20 cellular contexts compared by ENCODE assay signal in genomic region chr15:44011238-44011873, GRCh38.
DNase-seq lines count a peak whose midpoint lies in the region; ATAC-seq, FAIRE-seq and TF ChIP-seq lines count a peak whose summit lies in the region.
"Had no signal": no experiment of that assay in that cellular context is flagged by ENCODE, and none has a peak within 500 bp of the region (broad histone marks: within the 10 kb centered on the region; RNA-seq: fewer than 3 reads in every experiment).

No MANE protein-coding gene starts in this region.

- no peak overlapping the region for H3K4me3 ChIP-seq in A673 (ENCODE audit: low read depth, low read length, poor library complexity, severe bottlenecking)
- no peak overlapping the region for H3K4me3 ChIP-seq in lower leg skin (ENCODE audit: low read depth, poor library complexity, severe bottlenecking)
- H3K4me3 ChIP-seq: GM23248, K562 had no signal

- DNase-seq in A673 (ENCODE audit: low spot score) (peak; percentile 22), H54 (ENCODE audit: insufficient read length, low spot score) (no peak), NCI-H69 (lab: John Stamatoyannopoulos, UW) (peak; percentile 84), myocyte (ENCODE audit: low read depth) (peak; percentile 71), RPMI8226 (no peak), lower leg skin (ENCODE audit: low spot score in 2 of 2) (no peak)
- DNase-seq: BE2C; CD4-positive, alpha-beta memory T cell; COR-L47; DMS53; GF-D8; GM23248; H9 had no signal

- H3K27me3 ChIP-seq in A673 (replicated peaks; ENCODE audit: insufficient read depth, low read depth, low read length, poor library complexity), result no peaks in the 10 kb centered on the region
- H3K27me3 ChIP-seq: BE2C had no signal

- FAIRE-seq in H54 (lab: Jason Lieb, UNC), result peak; percentile 20
- FAIRE-seq: A204.1, D721Med, K562 had no signal

- ATAC-seq in HG03565 (IDR thresholded peaks at IDR 0.05; ENCODE audit: unreplicated experiment), result no peak
- no peak for ATAC-seq in activated CD4-positive, CD25-positive, alpha-beta regulatory T cell treated with anti-CD3 and anti-CD28 coated beads, Interleukin-2, amount 50 U/mL, for 24 hours
- ATAC-seq: K562 had no signal

- H3K9me3 ChIP-seq in A673 (ENCODE audit: low read depth, low read length, poor library complexity, severe bottlenecking), result no peaks in the 10 kb centered on the region
- H3K9me3 ChIP-seq: BE2C had no signal

- POLR2A ChIA-PET in A673 (lab: Charles Lee; ENCODE audit: low non-redundant PET), result no interaction called here

- CTCF ChIA-PET in A673 (lab: Charles Lee), result no interaction called here

- H3K27ac ChIP-seq in A673 (ENCODE audit: low read depth, low read length, poor library complexity, severe bottlenecking), result no peak overlapping the region
- H3K27ac ChIP-seq: C4-2B, GM23248, HL-60 had no signal

- WGBS in lower leg skin, 2 donors, result 77 to 82% methylated on average over 5 of the region's 5 CpGs

- no peaks in the 10 kb centered on the region for H3K36me3 ChIP-seq in A673 (ENCODE audit: insufficient read depth, low read length, poor library complexity, severe bottlenecking)
- H3K36me3 ChIP-seq: BE2C had no signal

- TF ChIP-seq CTCF in A673 (conservative IDR thresholded peaks at IDR 0.05; ENCODE audit: low read depth, low read length) (no peak), lower leg skin (IDR thresholded peaks at IDR 0.05) (no peak)

- BruUV-seq in A673 (replicated peaks; lab: Mats Ljungman, UMichigan), result no TSS peak

- intact Hi-C loops in A673 (cut with micrococcal nuclease; ENCODE audit: unreplicated experiment) (no loop called here), lower leg skin (cut with DNase I; ENCODE audit: low total_unique reads) (no loop called here)

- TF ChIP-seq POLR2A in H54 (IDR thresholded peaks at IDR 0.05; ENCODE audit: low read depth, low read length) (no peak), lower leg skin (IDR thresholded peaks at IDR 0.05) (no peak)

- H3K4me1 ChIP-seq in A673 (ENCODE audit: insufficient read depth, low read length, poor library complexity, severe bottlenecking), result no peaks in the 10 kb centered on the region
- H3K4me1 ChIP-seq: BE2C had no signal

Comparison
In these comparisons a context has a peak if more than half of its experiments do, and no peak if none do; other contexts are left out.
1. DNase-seq: peak in A673 (single experiment), NCI-H69 (single experiment) and myocyte (single experiment); none in H54 (single experiment), RPMI8226 (single experiment) and lower leg skin (0 of 2).